27 cellular contexts compared by ENCODE assay signal in the genomic region with DNA sequence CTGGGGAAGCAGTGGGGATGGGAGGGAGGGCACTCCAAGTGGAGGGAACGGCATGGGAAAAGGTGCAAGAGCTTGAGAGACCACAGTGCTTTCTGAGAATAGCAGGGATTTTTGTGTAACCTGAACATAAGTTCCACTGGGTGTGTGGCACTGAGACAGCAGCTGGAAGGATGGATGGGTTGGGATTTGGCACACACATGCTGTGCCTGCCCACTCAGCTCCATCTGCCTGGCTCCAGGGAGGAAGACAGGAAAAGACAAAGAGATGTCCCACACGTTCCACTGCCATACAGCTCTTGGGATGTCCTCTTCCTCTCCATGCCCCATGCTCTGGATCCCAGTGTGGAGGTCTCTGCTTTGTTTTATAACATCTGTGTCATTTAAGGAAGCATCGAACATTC.
"Had no signal": no experiment of that assay in that cellular context is flagged by ENCODE, and none has a peak within 500 bp of the region (broad histone marks: within the 10 kb centered on the region; RNA-seq: fewer than 3 reads in every experiment).

No MANE protein-coding gene starts in this region.

- DNase-seq: activated B cell treated with CpG ODN at 0.5 μM for 24 hours; activated CD4-positive, alpha-beta T cell treated with anti-CD3 and anti-CD28 coated beads, Interleukin-2, amount 50 U/mL, for 1 hour; activated CD8-positive, alpha-beta memory T cell treated with anti-CD3 and anti-CD28 coated beads, Interleukin-2, amount 10 ng/mL, durations not matched to agents 7 days and 5 days; activated CD8-positive, alpha-beta T cell treated with anti-CD3 and anti-CD28 coated beads, Interleukin-2, amount 10 ng/mL, durations not matched to agents 7 days and 5 days; activated gamma-delta T cell; activated naive CD4-positive, alpha-beta T cell treated with anti-CD3 and anti-CD28 coated beads, Interleukin-2, amount 10 ng/mL, durations not matched to agents 7 days and 5 days; activated naive CD8-positive, alpha-beta T cell treated with anti-CD3 and anti-CD28 coated beads, Interleukin-2, amount 10 ng/mL, durations not matched to agents 7 days and 5 days; effector memory CD8-positive, alpha-beta T cell; erythroblast; hippocampal formation; left cardiac atrium; left ventricle myocardium superior; naive B cell; stimulated activated CD4-positive, alpha-beta T cell treated with anti-CD3 and anti-CD28 coated beads, Interleukin-12 subunit alpha, Interleukin-12 subunit beta, amount 100 ng/mL, for 4 hours; stimulated activated CD4-positive, alpha-beta T cell treated with anti-CD3 and anti-CD28 coated beads, Interleukin-4, amount 100 ng/mL, for 1 hour; T-helper 1 cell had no signal

- H3K9me3 ChIP-seq: ascending aorta, gastroesophageal sphincter, right lobe of liver, vagina had no signal

- H3K27ac ChIP-seq: ascending aorta, coronary artery, gastroesophageal sphincter, neural progenitor cell, right lobe of liver, vagina had no signal

- H3K36me3 ChIP-seq: ascending aorta, gastroesophageal sphincter, neural progenitor cell, right lobe of liver, vagina had no signal

- H3K27me3 ChIP-seq: ascending aorta, neural progenitor cell, right lobe of liver, vagina had no signal

- H3K4me3 ChIP-seq: ascending aorta, coronary artery, gastroesophageal sphincter, neural progenitor cell, right lobe of liver, vagina had no signal

- H3K4me3 Mint-ChIP-seq: activated B cell treated with CpG ODN at 0.5 μM for 24 hours; activated CD8-positive, alpha-beta memory T cell treated with anti-CD3 and anti-CD28 coated beads, Interleukin-2, amount 10 ng/mL, durations not matched to agents 7 days and 5 days; activated CD8-positive, alpha-beta T cell treated with anti-CD3 and anti-CD28 coated beads, Interleukin-2, amount 10 ng/mL, durations not matched to agents 7 days and 5 days; activated naive CD4-positive, alpha-beta T cell treated with anti-CD3 and anti-CD28 coated beads, Interleukin-2, amount 10 ng/mL, durations not matched to agents 7 days and 5 days; activated naive CD8-positive, alpha-beta T cell treated with anti-CD3 and anti-CD28 coated beads, Interleukin-2, amount 10 ng/mL, durations not matched to agents 7 days and 5 days; brain; effector memory CD8-positive, alpha-beta T cell; naive B cell; neural progenitor cell; stimulated activated naive CD8-positive, alpha-beta T cell treated with anti-CD3 and anti-CD28 coated beads, Interleukin-15, Interleukin-2, amounts not matched to agents 100 ng/mL and 50 ng/mL, for 24 hours; T-helper 2 cell treated with Interferon-gamma antibody and Interleukin-4, amounts not matched to agents 5 μg/mL and 100 μg/mL, for 36 hours; type B pancreatic cell had no signal

- H3K36me3 Mint-ChIP-seq: activated CD8-positive, alpha-beta memory T cell treated with anti-CD3 and anti-CD28 coated beads, Interleukin-2, amount 10 ng/mL, durations not matched to agents 7 days and 5 days; activated naive CD4-positive, alpha-beta T cell treated with anti-CD3 and anti-CD28 coated beads, Interleukin-2, amount 10 ng/mL, durations not matched to agents 7 days and 5 days; activated naive CD8-positive, alpha-beta T cell treated with anti-CD3 and anti-CD28 coated beads, Interleukin-2, amount 10 ng/mL, durations not matched to agents 7 days and 5 days; brain; naive B cell; neural progenitor cell; type B pancreatic cell had no signal

- H3K4me1 Mint-ChIP-seq: activated B cell treated with CpG ODN at 0.5 μM for 24 hours; activated CD8-positive, alpha-beta memory T cell treated with anti-CD3 and anti-CD28 coated beads, Interleukin-2, amount 10 ng/mL, durations not matched to agents 7 days and 5 days; activated naive CD4-positive, alpha-beta T cell treated with anti-CD3 and anti-CD28 coated beads, Interleukin-2, amount 10 ng/mL, durations not matched to agents 7 days and 5 days; activated naive CD8-positive, alpha-beta T cell treated with anti-CD3 and anti-CD28 coated beads, Interleukin-2, amount 10 ng/mL, durations not matched to agents 7 days and 5 days; naive B cell had no signal

- H3K9me3 Mint-ChIP-seq: activated B cell treated with CpG ODN at 0.5 μM for 24 hours; activated naive CD4-positive, alpha-beta T cell treated with anti-CD3 and anti-CD28 coated beads, Interleukin-2, amount 10 ng/mL, durations not matched to agents 7 days and 5 days; activated naive CD8-positive, alpha-beta T cell treated with anti-CD3 and anti-CD28 coated beads, Interleukin-2, amount 10 ng/mL, durations not matched to agents 7 days and 5 days; effector memory CD8-positive, alpha-beta T cell; naive B cell; stimulated activated naive CD8-positive, alpha-beta T cell treated with anti-CD3 and anti-CD28 coated beads, Interleukin-15, Interleukin-2, amounts not matched to agents 100 ng/mL and 50 ng/mL, for 24 hours; T-helper 2 cell treated with Interferon-gamma antibody and Interleukin-4, amounts not matched to agents 5 μg/mL and 100 μg/mL, for 36 hours; type B pancreatic cell had no signal

- H3K4me1 ChIP-seq: ascending aorta, gastroesophageal sphincter, neural progenitor cell, right lobe of liver, vagina had no signal

- H3K27ac Mint-ChIP-seq: activated B cell treated with CpG ODN at 0.5 μM for 24 hours; activated CD8-positive, alpha-beta memory T cell treated with anti-CD3 and anti-CD28 coated beads, Interleukin-2, amount 10 ng/mL, durations not matched to agents 7 days and 5 days; activated CD8-positive, alpha-beta T cell treated with anti-CD3 and anti-CD28 coated beads, Interleukin-2, amount 10 ng/mL, durations not matched to agents 7 days and 5 days; activated naive CD8-positive, alpha-beta T cell treated with anti-CD3 and anti-CD28 coated beads, Interleukin-2, amount 10 ng/mL, durations not matched to agents 7 days and 5 days; effector memory CD8-positive, alpha-beta T cell; naive B cell; neural progenitor cell; progenitor cell of endocrine pancreas; stimulated activated naive CD8-positive, alpha-beta T cell treated with anti-CD3 and anti-CD28 coated beads, Interleukin-15, Interleukin-2, amounts not matched to agents 100 ng/mL and 50 ng/mL, for 24 hours; T-helper 2 cell treated with Interferon-gamma antibody and Interleukin-4, amounts not matched to agents 5 μg/mL and 100 μg/mL, for 36 hours; type B pancreatic cell had no signal
